13 cellular contexts compared by ENCODE assay signal in genomic region chr1:68313736-68314594, GRCh38.
A peak's percentile ranks its signal among the peaks of the same experiment; 100 is the strongest.
DNase-seq lines count a peak whose midpoint lies in the region; ATAC-seq and TF ChIP-seq lines count a peak whose summit lies in the region.
"Had no signal": no experiment of that assay in that cellular context is flagged by ENCODE, and none has a peak within 500 bp of the region (broad histone marks: within the 10 kb centered on the region; RNA-seq: fewer than 3 reads in every experiment).

No MANE protein-coding gene starts in this region.

- intact Hi-C loops in head of caudate nucleus (cut with DNase I) (no loop called here), ovary (cut with DNase I) (no loop called here)

- H3K4me3 Mint-ChIP-seq in mesothelial cell of epicardium, result no peak overlapping the region
- H3K4me3 Mint-ChIP-seq in stimulated activated naive B cell treated with anti-CD40 and anti-IgM and Interleukin-4, amounts not matched to agents 10 μg/mL and 1 μg/mL and 100 μg/mL, for 72 hours, result no peak overlapping the region
- H3K4me3 Mint-ChIP-seq: activated CD4-positive, alpha-beta T cell treated with anti-CD3 and anti-CD28 coated beads, Interleukin-2, amount 10 ng/mL, durations not matched to agents 24 days and 14 days had no signal

- no peak overlapping the region for H3K4me3 ChIP-seq in H7 (ENCODE audit: insufficient read depth, low read depth, low read length)
- H3K4me3 ChIP-seq in ovary, result no peak overlapping the region
- H3K4me3 ChIP-seq: pancreas had no signal

- no peaks in the 10 kb centered on the region for H3K9me3 ChIP-seq in ovary
- H3K9me3 ChIP-seq: pancreas had no signal

- H3K27ac Mint-ChIP-seq in mesothelial cell of epicardium, result peak overlapping the region; percentile 65
- H3K27ac Mint-ChIP-seq in stimulated activated naive B cell treated with anti-CD40 and anti-IgM and Interleukin-4, amounts not matched to agents 10 μg/mL and 1 μg/mL and 100 μg/mL, for 72 hours, result no peak overlapping the region
- H3K27ac Mint-ChIP-seq: activated CD4-positive, alpha-beta T cell treated with anti-CD3 and anti-CD28 coated beads, Interleukin-2, amount 10 ng/mL, durations not matched to agents 24 days and 14 days had no signal

- H3K4me1 ChIP-seq in ovary (ENCODE audit: insufficient read depth), result peaks cover 6% of the 10 kb centered on the region

- no peak for TF ChIP-seq CTCF in mesothelial cell of epicardium (IDR thresholded peaks at IDR 0.05; ENCODE audit: unreplicated experiment)
- no peak for TF ChIP-seq CTCF in ovary (IDR thresholded peaks at IDR 0.05)

- peak; percentile 51 for ATAC-seq in SK-N-SH treated with all-trans-retinoic acid at 6 μM for 48 hours
- no peak for ATAC-seq in stimulated activated naive B cell treated with anti-CD40 and anti-IgM and Interleukin-4, amounts not matched to agents 10 μg/mL and 1 μg/mL and 100 μg/mL, for 72 hours (replicated peaks)
- ATAC-seq: left cardiac atrium, pancreas had no signal

- WGBS in ovary, 3 donors, result 15 to 29% (median 16%) methylated on average over 6 of the region's 6 CpGs

- H3K9me3 Mint-ChIP-seq in mesothelial cell of epicardium, result peaks cover 5% of the 10 kb centered on the region
- no peaks in the 10 kb centered on the region for H3K9me3 Mint-ChIP-seq in stimulated activated naive B cell treated with anti-CD40 and anti-IgM and Interleukin-4, amounts not matched to agents 10 μg/mL and 1 μg/mL and 100 μg/mL, for 72 hours
- H3K9me3 Mint-ChIP-seq: activated CD4-positive, alpha-beta T cell treated with anti-CD3 and anti-CD28 coated beads, Interleukin-2, amount 10 ng/mL, durations not matched to agents 24 days and 14 days had no signal

- H3K36me3 ChIP-seq in H7 (replicated peaks; ENCODE audit: control insufficient read depth, insufficient read depth, low read length) (no peaks in the 10 kb centered on the region), ovary (no peaks in the 10 kb centered on the region)
- H3K36me3 ChIP-seq: pancreas had no signal

- H3K36me3 Mint-ChIP-seq in mesothelial cell of epicardium, result peaks cover 1% of the 10 kb centered on the region
- H3K36me3 Mint-ChIP-seq in stimulated activated naive B cell treated with anti-CD40 and anti-IgM and Interleukin-4, amounts not matched to agents 10 μg/mL and 1 μg/mL and 100 μg/mL, for 72 hours, result no peaks in the 10 kb centered on the region

- no peak for TF ChIP-seq POLR2A in ovary (IDR thresholded peaks at IDR 0.05)

- DNase-seq in DMS 273 treated with DMSO at 0.1 percent for 48 hours (lab: John Stamatoyannopoulos, UW) (peak; percentile 19), NCI-H2029 (lab: John Stamatoyannopoulos, UW) (peak; percentile 92), mesothelial cell of epicardium (ENCODE audit: low spot score in 2 of 2, unreplicated experiment in 2 of 2) (no peak), H7 (no peak), head of caudate nucleus (no peak), ovary (no peak)
- DNase-seq in stimulated activated naive B cell treated with anti-CD40 and anti-IgM and Interleukin-4, amounts not matched to agents 10 μg/mL and 1 μg/mL and 100 μg/mL, for 72 hours, result no peak
- DNase-seq: activated CD4-positive, alpha-beta T cell treated with anti-CD3 and anti-CD28 coated beads, Interleukin-2, amount 10 ng/mL, durations not matched to agents 24 days and 14 days; foreskin melanocyte; left cardiac atrium; NCI-H1694; pancreas had no signal

- no peaks in the 10 kb centered on the region for H3K27me3 Mint-ChIP-seq in mesothelial cell of epicardium (ENCODE audit: low read depth)
- no peaks in the 10 kb centered on the region for H3K27me3 Mint-ChIP-seq in stimulated activated naive B cell treated with anti-CD40 and anti-IgM and Interleukin-4, amounts not matched to agents 10 μg/mL and 1 μg/mL and 100 μg/mL, for 72 hours
- H3K27me3 Mint-ChIP-seq: activated CD4-positive, alpha-beta T cell treated with anti-CD3 and anti-CD28 coated beads, Interleukin-2, amount 10 ng/mL, durations not matched to agents 24 days and 14 days had no signal

- H3K27me3 ChIP-seq in H7 (ENCODE audit: control insufficient read depth, insufficient read depth, low read length), result peaks cover 2% of the 10 kb centered on the region; the same call in 1 of the 2 replicates
- H3K27me3 ChIP-seq in ovary, result no peaks in the 10 kb centered on the region
- H3K27me3 ChIP-seq: pancreas had no signal

- peaks cover 15% of the 10 kb centered on the region for H3K4me1 Mint-ChIP-seq in mesothelial cell of epicardium
- no peaks in the 10 kb centered on the region for H3K4me1 Mint-ChIP-seq in stimulated activated naive B cell treated with anti-CD40 and anti-IgM and Interleukin-4, amounts not matched to agents 10 μg/mL and 1 μg/mL and 100 μg/mL, for 72 hours
- H3K4me1 Mint-ChIP-seq: activated CD4-positive, alpha-beta T cell treated with anti-CD3 and anti-CD28 coated beads, Interleukin-2, amount 10 ng/mL, durations not matched to agents 24 days and 14 days had no signal

- no peak for TF ChIP-seq EP300 in ovary (IDR thresholded peaks at IDR 0.05)

- H3K27ac ChIP-seq in ovary, result no peak overlapping the region
- H3K27ac ChIP-seq: pancreas had no signal

TF ChIP-seq in SK-N-SH treated with all-trans-retinoic acid at 6 μM for 48 hours, 23 proteins besides CTCF, POLR2A, EP300 and RAD21:
- TF ChIP-seq GLIS3 (CRISPR knock-in tag; IDR thresholded peaks at IDR 0.05), result no peak

Comparison
In these comparisons a context has a peak if more than half of its experiments do, and no peak if none do; other contexts are left out.
1. DNase-seq: peak in DMS 273 treated with DMSO at 0.1 percent for 48 hours (single experiment) and NCI-H2029 (single experiment); none in mesothelial cell of epicardium (0 of 2), H7 (single experiment), head of caudate nucleus (0 of 42), stimulated activated naive B cell treated with anti-CD40 and anti-IgM and Interleukin-4, amounts not matched to agents 10 μg/mL and 1 μg/mL and 100 μg/mL, for 72 hours (single experiment) and ovary (0 of 5).